ENCODE assay signal across 9 cellular contexts in genomic region chr1:8343464-8344001, GRCh38. TPM values are rescaled to one million over a fixed set of nuclear protein-coding genes. Genes with fewer than 3 reads are reported as not detected.
DNase-seq lines count a peak whose midpoint lies in the region; ATAC-seq and TF ChIP-seq lines count a peak whose summit lies in the region.
"Had no signal": no experiment of that assay in that cellular context is flagged by ENCODE, and none has a peak within 500 bp of the region (broad histone marks: within the 10 kb centered on the region; RNA-seq: fewer than 3 reads in every experiment).

No MANE protein-coding gene starts in this region.

- H3K27ac Mint-ChIP-seq in CD14-positive monocyte: peak overlapping the region in 1 of 7 donors; percentile 70

- no peaks in the 10 kb centered on the region for H3K36me3 Mint-ChIP-seq in CD14-positive monocyte

- peaks cover 35% of the 10 kb centered on the region for H3K4me1 ChIP-seq in SJSA1 (replicated peaks)
- peaks cover 11% of the 10 kb centered on the region for H3K4me1 ChIP-seq in ovary (ENCODE audit: insufficient read depth)

- H3K9me3 ChIP-seq in SJSA1 (replicated peaks): no peaks in the 10 kb centered on the region
- H3K9me3 ChIP-seq in ovary: no peaks in the 10 kb centered on the region

- peak; percentile 17 for TF ChIP-seq POLR2A in ovary (IDR thresholded peaks at IDR 0.05)

- H3K27me3 ChIP-seq in SJSA1 (replicated peaks): no peaks in the 10 kb centered on the region
- H3K27me3 ChIP-seq in ovary: no peaks in the 10 kb centered on the region

- intact Hi-C loops in ovary (cut with DNase I): loop anchor here in 1 of 4 donors (10.0 kb wide), 2 partner anchors 319 to 359 kb away; partner anchors contain the start of gene ERRFI1
- intact Hi-C loops in CD14-positive monocyte (cut with micrococcal nuclease): no loop called here

- no peak for TF ChIP-seq EP300 in ovary (IDR thresholded peaks at IDR 0.05)

- in situ Hi-C loops in G401 (cut with HindIII; ENCODE audit: low sequenced_read_pairs): no loop called here

- 3 to 6% (median 5%) methylated on average over 32 of the region's 32 CpGs for WGBS in ovary, 3 donors

- no peak for ATAC-seq in GM21423 (IDR thresholded peaks at IDR 0.05; ENCODE audit: unreplicated experiment)

- H3K9me3 Mint-ChIP-seq in CD14-positive monocyte: peaks cover 0 to 2% (median 0%) of the 10 kb centered on the region in 7 donors

- no peaks in the 10 kb centered on the region for H3K4me1 Mint-ChIP-seq in CD14-positive monocyte

- peak; percentile 95 for DNase-seq in AG10803 (ENCODE audit: low read depth)
- DNase-seq in SJSA1 (ENCODE audit: low read depth in 1 of 2, low spot score in 2 of 2): peak; percentile 97 to 99
- DNase-seq in fibroblast of the aortic adventitia (ENCODE audit: low read depth): peak; percentile 95
- peak; percentile 78 to 89 (median 83) for DNase-seq in ovary
- no peak for DNase-seq in CD14-positive monocyte (ENCODE audit: low spot score)
- DNase-seq in G401 (ENCODE audit: low spot score): no peak
- no peak for DNase-seq in COR-L47 (lab: John Stamatoyannopoulos, UW)
- DNase-seq: DND-41 had no signal

- H3K27me3 Mint-ChIP-seq in CD14-positive monocyte (ENCODE audit: low read depth in 3 of 3): peaks cover 2 to 6% (median 6%) of the 10 kb centered on the region in 3 donors

- H3K36me3 ChIP-seq in SJSA1: no peaks in the 10 kb centered on the region
- H3K36me3 ChIP-seq in ovary: no peaks in the 10 kb centered on the region

- H3K4me3 Mint-ChIP-seq in CD14-positive monocyte: no peak overlapping the region

- peak overlapping the region; percentile 97 for H3K27ac ChIP-seq in SJSA1
- H3K27ac ChIP-seq in ovary: peak overlapping the region in 1 of 2 donors; percentile 46

- H3K4me3 ChIP-seq in AG10803 (ENCODE audit: low read length) (peak overlapping the region; percentile 38), SJSA1 (peak overlapping the region; percentile 16), fibroblast of the aortic adventitia (ENCODE audit: low read depth, low read length) (peak overlapping the region; percentile 35), ovary (peak overlapping the region; percentile 27)

- TF ChIP-seq CTCF in AG10803 (conservative IDR thresholded peaks at IDR 0.05; ENCODE audit: low read length) (no peak), fibroblast of the aortic adventitia (IDR thresholded peaks at IDR 0.05; ENCODE audit: insufficient read depth, low read length) (no peak), ovary (IDR thresholded peaks at IDR 0.05) (no peak), CD14-positive monocyte (IDR thresholded peaks at IDR 0.05) (no peak)

RNA-seq across cellular contexts. Expression of gene SLC45A1, which starts 25.6 kb away (rescaled TPM):
- total RNA-seq in SJSA1 (2014; rRNA removed; shearing (Covaris generic)): 0.44 and 2.5 TPM in 2 replicates
- total RNA-seq in fibroblast of the aortic adventitia (ENCODE audit: low replicate concordance) (2.0 TPM in 2 replicates), ovary (1 to 10 TPM; 2.7 to 7.2 (median 4.5) TPM)
- polyA plus RNA-seq in ovary (1 to 10 TPM in 1 of 2 donors, under 1 TPM in 1; 0.70 to 4.7 TPM), CD14-positive monocyte (not detected)
- 3.6 and 9.5 TPM in 2 replicates for total RNA-seq in G401 (2014; rRNA removed; shearing (Covaris generic))

Comparison
In these comparisons a context has a peak if more than half of its experiments do, and no peak if none do; other contexts are left out.
1. DNase-seq: peak in AG10803 (single experiment), SJSA1 (2 of 2), fibroblast of the aortic adventitia (single experiment) and ovary (5 of 5); none in CD14-positive monocyte (single experiment), G401 (single experiment) and COR-L47 (single experiment).
2. Peak in every context shown above with its lines, with median percentiles within 50 percentile points of each other: H3K4me3 ChIP-seq.